Comparison of ENCODE assay signal across 1 cellular context in genomic region chr10:46536171-46536570, GRCh38.
TF ChIP-seq lines count a peak whose summit lies in the region.

No MANE protein-coding gene starts in this region.

TF ChIP-seq in A549, 52 proteins besides CTCF, POLR2A, EP300 and RAD21 (continued from another document):
- no peak for TF ChIP-seq CBX2 (IDR thresholded peaks at IDR 0.05; ENCODE audit: borderline replicate concordance, low read depth)
- TF ChIP-seq GATA3 (IDR thresholded peaks at IDR 0.05; ENCODE audit: borderline replicate concordance), result no peak
